24 cellular contexts compared by ENCODE assay signal in genomic region chr10:49396666-49396999, GRCh38. TPM values are rescaled to one million over a fixed set of nuclear protein-coding genes. Genes with fewer than 3 reads are reported as not detected.
"Had no signal": no experiment of that assay in that cellular context is flagged by ENCODE, and none has a peak within 500 bp of the region (broad histone marks: within the 10 kb centered on the region; RNA-seq: fewer than 3 reads in every experiment).

No MANE protein-coding gene starts in this region.

- H3K36me3 ChIP-seq: right atrium auricular region, tibial artery, uterus, WERI-Rb-1 had no signal

- H3K4me3 ChIP-seq: body of pancreas, lung, right atrium auricular region, tibial artery, uterus had no signal

- H3K9me3 Mint-ChIP-seq: activated naive CD4-positive, alpha-beta T cell treated with anti-CD3 and anti-CD28 coated beads, Interleukin-2, amount 50 U/mL, for 72 hours; activated T-cell treated with anti-CD3 and anti-CD28 coated beads, Interleukin-2, amount 50 U/mL, for 72 hours; mesothelial cell of epicardium; stimulated activated memory B cell treated with anti-CD40 and anti-IgM and Interleukin-4, amounts not matched to agents 10 μg/mL and 1 μg/mL and 100 μg/mL, for 72 hours; T-helper 1 cell treated with Interleukin-12 subunit alpha and Interleukin-12 subunit beta and Interleukin-4 antibody, amounts not matched to agents 30 μg/mL and 1 μg/mL, for 36 hours had no signal

- ATAC-seq: activated CD4-positive, alpha-beta T cell treated with anti-CD3 and anti-CD28 coated beads for 36 hours; activated CD8-positive, alpha-beta T cell treated with anti-CD3 and anti-CD28 coated beads, Interleukin-2, amount 10 ng/mL, durations not matched to agents 7 days and 5 days; activated naive CD4-positive, alpha-beta T cell treated with anti-CD3 and anti-CD28 coated beads, Interleukin-2, amount 50 U/mL, for 72 hours; activated T-cell treated with anti-CD3 and anti-CD28 coated beads, Interleukin-2, amount 50 U/mL, for 72 hours; body of pancreas; foreskin keratinocyte; stimulated activated memory B cell treated with anti-CD40 and anti-IgM and Interleukin-4, amounts not matched to agents 10 μg/mL and 1 μg/mL and 100 μg/mL, for 72 hours had no signal

- H3K27ac ChIP-seq: body of pancreas, coronary artery, foreskin keratinocyte, right atrium auricular region, tibial artery, uterus, WERI-Rb-1 had no signal

- H3K4me1 ChIP-seq: foreskin keratinocyte had no signal

- H3K4me3 Mint-ChIP-seq: activated CD4-positive, alpha-beta T cell treated with anti-CD3 and anti-CD28 coated beads for 36 hours; activated CD8-positive, alpha-beta T cell treated with anti-CD3 and anti-CD28 coated beads, Interleukin-2, amount 10 ng/mL, durations not matched to agents 7 days and 5 days; mesothelial cell of epicardium; stimulated activated memory B cell treated with anti-CD40 and anti-IgM and Interleukin-4, amounts not matched to agents 10 μg/mL and 1 μg/mL and 100 μg/mL, for 72 hours; T-helper 1 cell treated with Interleukin-12 subunit alpha and Interleukin-12 subunit beta and Interleukin-4 antibody, amounts not matched to agents 30 μg/mL and 1 μg/mL, for 36 hours had no signal

- H3K36me3 Mint-ChIP-seq: mesothelial cell of epicardium; stimulated activated memory B cell treated with anti-CD40 and anti-IgM and Interleukin-4, amounts not matched to agents 10 μg/mL and 1 μg/mL and 100 μg/mL, for 72 hours had no signal

- H3K9me3 ChIP-seq: body of pancreas, right atrium auricular region, tibial artery, uterus had no signal

- DNase-seq: activated CD4-positive, alpha-beta T cell treated with anti-CD3 and anti-CD28 coated beads for 36 hours; activated CD8-positive, alpha-beta memory T cell treated with anti-CD3 and anti-CD28 coated beads, Interleukin-2, amount 50 U/mL, for 48 hours; activated CD8-positive, alpha-beta T cell treated with anti-CD3 and anti-CD28 coated beads, Interleukin-2, amount 10 ng/mL, durations not matched to agents 7 days and 5 days; activated gamma-delta T cell; activated T-cell treated with anti-CD3 and anti-CD28 coated beads, Interleukin-2, amount 50 U/mL, for 72 hours; amygdala; body of pancreas; central memory CD4-positive, alpha-beta T cell; foreskin keratinocyte; naive B cell; nucleus accumbens; stimulated activated CD4-positive, alpha-beta T cell treated with anti-CD3 and anti-CD28 coated beads, Interleukin-2, amount 100 ng/mL, for 48 hours; tibial artery; uterus; WERI-Rb-1 had no signal

- H3K27ac Mint-ChIP-seq: activated CD4-positive, alpha-beta T cell treated with anti-CD3 and anti-CD28 coated beads for 36 hours; activated CD8-positive, alpha-beta T cell treated with anti-CD3 and anti-CD28 coated beads, Interleukin-2, amount 10 ng/mL, durations not matched to agents 7 days and 5 days; activated naive CD4-positive, alpha-beta T cell treated with anti-CD3 and anti-CD28 coated beads, Interleukin-2, amount 50 U/mL, for 72 hours; activated T-cell treated with anti-CD3 and anti-CD28 coated beads, Interleukin-2, amount 50 U/mL, for 72 hours; mesothelial cell of epicardium; progenitor cell of endocrine pancreas; stimulated activated memory B cell treated with anti-CD40 and anti-IgM and Interleukin-4, amounts not matched to agents 10 μg/mL and 1 μg/mL and 100 μg/mL, for 72 hours; T-helper 1 cell treated with Interleukin-12 subunit alpha and Interleukin-12 subunit beta and Interleukin-4 antibody, amounts not matched to agents 30 μg/mL and 1 μg/mL, for 36 hours had no signal

RNA-seq across cellular contexts. Expression of gene DRGX, which starts 0.7 kb away (rescaled TPM):
- total RNA-seq: activated CD4-positive, alpha-beta T cell treated with anti-CD3 and anti-CD28 coated beads for 36 hours; activated CD8-positive, alpha-beta T cell treated with anti-CD3 and anti-CD28 coated beads, Interleukin-2, amount 10 ng/mL, durations not matched to agents 7 days and 5 days; activated naive CD4-positive, alpha-beta T cell treated with anti-CD3 and anti-CD28 coated beads, Interleukin-2, amount 50 U/mL, for 72 hours; activated T-cell treated with anti-CD3 and anti-CD28 coated beads, Interleukin-2, amount 50 U/mL, for 72 hours; body of pancreas; foreskin keratinocyte; lung; mesothelial cell of epicardium; progenitor cell of endocrine pancreas; right atrium auricular region; skeletal muscle tissue had no signal
- polyA plus RNA-seq: foreskin keratinocyte had no signal
